In genomic region chr4:129218355-129218754, GRCh38 we compare ENCODE assay signal across 8 cellular contexts.
DNase-seq lines count a peak whose midpoint lies in the region; ATAC-seq and TF ChIP-seq lines count a peak whose summit lies in the region.

No MANE protein-coding gene starts in this region.

- no peaks in the 10 kb centered on the region for H3K9me2 ChIP-seq in OCI-LY1 (ENCODE audit: low read depth, low read length)

- TF ChIP-seq POLR2A in thyroid gland (IDR thresholded peaks at IDR 0.05): no peak

- no peak overlapping the region for H2AFZ ChIP-seq in OCI-LY1 (ENCODE audit: low read length)

- 12 to 24% methylated on average over 4 of the region's 4 CpGs for WGBS in thyroid gland, 2 donors

- DNase-seq in NCI-H1105 treated with DMSO at 0.1 percent for 48 hours (lab: John Stamatoyannopoulos, UW) (peak; percentile 33), NCI-H1105 (lab: John Stamatoyannopoulos, UW) (no peak), globus pallidus (ENCODE audit: low spot score) (peak; percentile 54), thyroid gland (peak; percentile 8 to 21), occipital lobe (lab: John Stamatoyannopoulos, UW) (no peak)

- no peak overlapping the region for H3K4me2 ChIP-seq in OCI-LY1 (ENCODE audit: low read length)

- H3K9me3 ChIP-seq in OCI-LY1 (ENCODE audit: low read length) (no peaks in the 10 kb centered on the region), thyroid gland (no peaks in the 10 kb centered on the region)

- no peaks in the 10 kb centered on the region for H4K20me1 ChIP-seq in OCI-LY1 (ENCODE audit: insufficient read depth, low read length)

- ATAC-seq in GM18909 (IDR thresholded peaks at IDR 0.05; ENCODE audit: poor library complexity, unreplicated experiment) (no peak), GM19395 (IDR thresholded peaks at IDR 0.05; ENCODE audit: unreplicated experiment) (no peak)

- H3K4me1 ChIP-seq in OCI-LY1 (ENCODE audit: insufficient read depth, low read length, severe bottlenecking): no peaks in the 10 kb centered on the region
- H3K4me1 ChIP-seq in thyroid gland: no peaks in the 10 kb centered on the region

- no peaks in the 10 kb centered on the region for H3K36me3 ChIP-seq in OCI-LY1 (ENCODE audit: insufficient read depth, low read length)
- no peaks in the 10 kb centered on the region for H3K36me3 ChIP-seq in thyroid gland

- no peaks in the 10 kb centered on the region for H3F3A ChIP-seq in OCI-LY1 (ENCODE audit: insufficient read depth, low read length)

- intact Hi-C loops in thyroid gland (cut with DNase I): no loop called here

- no peak overlapping the region for H3K4me3 ChIP-seq in OCI-LY1 (ENCODE audit: low read depth, low read length, poor library complexity, severe bottlenecking)
- H3K4me3 ChIP-seq in thyroid gland (replicated peaks in 1 of 3): no peak overlapping the region

- H3K27ac ChIP-seq in OCI-LY1 (ENCODE audit: low read depth, low read length, poor library complexity, severe bottlenecking): no peak overlapping the region
- H3K27ac ChIP-seq in thyroid gland: no peak overlapping the region

- H3K79me2 ChIP-seq in OCI-LY1 (ENCODE audit: insufficient read depth, low read length): no peaks in the 10 kb centered on the region

- TF ChIP-seq CTCF in OCI-LY1 (IDR thresholded peaks at IDR 0.05; ENCODE audit: low read length) (peak; percentile 34; the same call in 1 of the 2 replicates), thyroid gland (IDR thresholded peaks at IDR 0.05) (peak in 3 of 6 experiments; percentile 14 to 29 (median 21))

- no peak overlapping the region for H3K9ac ChIP-seq in OCI-LY1 (ENCODE audit: low read length)

- H3K27me3 ChIP-seq in OCI-LY1 (ENCODE audit: insufficient read depth, low read length) (no peaks in the 10 kb centered on the region), thyroid gland (no peaks in the 10 kb centered on the region)

Comparison
In these comparisons a context has a peak if more than half of its experiments do, and no peak if none do; other contexts are left out.
1. DNase-seq: peak in NCI-H1105 treated with DMSO at 0.1 percent for 48 hours (single experiment), globus pallidus (single experiment) and thyroid gland (2 of 2); none in NCI-H1105 (single experiment) and occipital lobe (single experiment).